16 cellular contexts compared by ENCODE assay signal in genomic region chr18:44589709-44590108, GRCh38.
A peak's percentile ranks its signal among the peaks of the same experiment; 100 is the strongest.
DNase-seq lines count a peak whose midpoint lies in the region; ATAC-seq and TF ChIP-seq lines count a peak whose summit lies in the region.
"Had no signal": no experiment of that assay in that cellular context is flagged by ENCODE, and none has a peak within 500 bp of the region (broad histone marks: within the 10 kb centered on the region; RNA-seq: fewer than 3 reads in every experiment).

No MANE protein-coding gene starts in this region.

- H3F3A ChIP-seq in PC-9 (ENCODE audit: insufficient read depth, low read depth): no peaks in the 10 kb centered on the region

- H3K4me1 ChIP-seq in PC-9 (replicated peaks; ENCODE audit: insufficient read depth) (peaks cover 13% of the 10 kb centered on the region), esophagus muscularis mucosa (peaks cover 13 to 78% (median 64%) of the 10 kb centered on the region in 4 donors), osteoblast (ENCODE audit: insufficient read depth, low read length) (peaks cover 40% of the 10 kb centered on the region)

- peak; percentile 44 for DNase-seq in AG09319 (ENCODE audit: extremely low read depth, low read depth)
- peak; percentile 15 to 60 for DNase-seq in PC-9
- no peak for DNase-seq in esophagus muscularis mucosa (ENCODE audit: extremely low spot score)
- no peak for DNase-seq in osteoblast (ENCODE audit: insufficient read length, low spot score, missing footprints)
- no peak for DNase-seq in cardiac septum (ENCODE audit: low spot score)
- no peak for DNase-seq in NCI-H524 (lab: John Stamatoyannopoulos, UW)
- DNase-seq in NCI-H2029 treated with DMSO at 0.1 percent for 48 hours (lab: John Stamatoyannopoulos, UW): no peak
- DNase-seq: C1 segment of cervical spinal cord; effector memory CD8-positive, alpha-beta T cell; NCI-H2029; RPMI8226 had no signal

- 73% methylated on average over 3 of the region's 3 CpGs for WGBS in esophagus muscularis mucosa

- H3K36me3 ChIP-seq in PC-9 (ENCODE audit: low read depth) (no peaks in the 10 kb centered on the region), esophagus muscularis mucosa (no peaks in the 10 kb centered on the region), osteoblast (ENCODE audit: insufficient read depth, low read length) (no peaks in the 10 kb centered on the region)
- H3K36me3 ChIP-seq: right atrium auricular region had no signal

- no peaks in the 10 kb centered on the region for H3K79me2 ChIP-seq in PC-9 (ENCODE audit: low read depth)
- H3K79me2 ChIP-seq in osteoblast (ENCODE audit: insufficient read depth, low read length): no peaks in the 10 kb centered on the region

- no TSS peak for BruUV-seq in PC-9 (replicated peaks; lab: Mats Ljungman, UMichigan)

- H2AFZ ChIP-seq in PC-9: no peak overlapping the region
- peak overlapping the region; percentile 61 for H2AFZ ChIP-seq in osteoblast (ENCODE audit: low read length)

- POLR2A ChIA-PET in PC-9 (lab: Charles Lee; ENCODE audit: unreplicated experiment): interaction anchor here (0.6 kb wide), 1 partner anchor 53 kb away, joined by 4 read pairs; no protein-coding TSS in a partner anchor

- H3K27me3 ChIP-seq in PC-9 (ENCODE audit: insufficient read depth, low read depth) (no peaks in the 10 kb centered on the region), esophagus muscularis mucosa (no peaks in the 10 kb centered on the region), osteoblast (ENCODE audit: insufficient read depth, low read length) (no peaks in the 10 kb centered on the region)
- H3K27me3 ChIP-seq: right atrium auricular region had no signal

- H3K9me2 ChIP-seq in PC-9 (ENCODE audit: insufficient read depth): no peaks in the 10 kb centered on the region; the same call in 1 of the 2 replicates

- H4K20me1 ChIP-seq in PC-9 (ENCODE audit: insufficient read depth) (no peaks in the 10 kb centered on the region), osteoblast (ENCODE audit: insufficient read depth, low read length) (no peaks in the 10 kb centered on the region)

- intact Hi-C loops in PC-9 (cut with micrococcal nuclease; ENCODE audit: unreplicated experiment): loop anchor here (2.0 to 5.0 kb wide), 2 partner anchors 143 to 247 kb away; no protein-coding TSS in a partner anchor
- intact Hi-C loops in esophagus muscularis mucosa (cut with DNase I): no loop called here
- intact Hi-C loops in cardiac septum (cut with DNase I): loop anchor here (10.0 kb wide), 1 partner anchor 295 kb away; no protein-coding TSS in a partner anchor

- peak overlapping the region; percentile 35; the same call in 1 of the 2 replicates for H3K4me2 ChIP-seq in PC-9
- H3K4me2 ChIP-seq in osteoblast (ENCODE audit: insufficient read depth, low read length): peak overlapping the region; percentile 66

- no peaks in the 10 kb centered on the region; the same call in 1 of the 2 replicates for H3K9me3 ChIP-seq in PC-9 (ENCODE audit: insufficient read depth, low read depth)
- no peaks in the 10 kb centered on the region for H3K9me3 ChIP-seq in esophagus muscularis mucosa
- H3K9me3 ChIP-seq in osteoblast (ENCODE audit: low read depth, low read length): no peaks in the 10 kb centered on the region
- H3K9me3 ChIP-seq: right atrium auricular region had no signal

- no peak overlapping the region for H3K4me3 ChIP-seq in PC-9
- H3K4me3 ChIP-seq in esophagus muscularis mucosa: no peak overlapping the region
- peak overlapping the region; percentile 26 for H3K4me3 ChIP-seq in osteoblast (ENCODE audit: insufficient read depth, low read length)
- H3K4me3 ChIP-seq: right atrium auricular region had no signal

- no peak overlapping the region for H3K27ac ChIP-seq in PC-9
- peak overlapping the region; percentile 66 to 77 (median 70) for H3K27ac ChIP-seq in esophagus muscularis mucosa (replicated peaks in 1 of 4)
- peak overlapping the region; percentile 77 for H3K27ac ChIP-seq in osteoblast (ENCODE audit: low read depth, low read length)
- H3K27ac ChIP-seq: right atrium auricular region had no signal

- TF ChIP-seq CTCF in AG09319 (IDR thresholded peaks at IDR 0.05; ENCODE audit: low read depth, low read length): no peak
- TF ChIP-seq CTCF in PC-9 (conservative IDR thresholded peaks at IDR 0.05): no peak
- TF ChIP-seq CTCF in esophagus muscularis mucosa (IDR thresholded peaks at IDR 0.05): no peak
- TF ChIP-seq CTCF in osteoblast (IDR thresholded peaks at IDR 0.05; ENCODE audit: extremely low read depth, low read depth, low read length): no peak

- CTCF ChIA-PET in PC-9 (lab: Charles Lee): no interaction called here

- no peak for ATAC-seq in GM19397 (IDR thresholded peaks at IDR 0.05; ENCODE audit: unreplicated experiment)
- ATAC-seq: activated T-helper 17 cell treated with anti-CD3 and anti-CD28 coated beads, Interleukin-2, amount 50 U/mL, for 72 hours; effector memory CD8-positive, alpha-beta T cell; left lobe of liver; WTC11 had no signal

- TF ChIP-seq POLR2A in esophagus muscularis mucosa (IDR thresholded peaks at IDR 0.05; ENCODE audit: low read depth): no peak

- no peak for TF ChIP-seq EP300 in esophagus muscularis mucosa (IDR thresholded peaks at IDR 0.05)

Comparison
In these comparisons a context has a peak if more than half of its experiments do, and no peak if none do; other contexts are left out.
1. DNase-seq: peak in AG09319 (single experiment) and PC-9 (2 of 2); none in esophagus muscularis mucosa (single experiment), osteoblast (single experiment), cardiac septum (single experiment), NCI-H524 (0 of 2) and NCI-H2029 treated with DMSO at 0.1 percent for 48 hours (single experiment).